In genomic region chr16:4202615-4203014, GRCh38 we compare ENCODE assay signal across 18 cellular contexts. TPM values are rescaled to one million over a fixed set of nuclear protein-coding genes. Genes with fewer than 3 reads are reported as not detected.
"Had no signal": no experiment of that assay in that cellular context is flagged by ENCODE, and none has a peak within 500 bp of the region (broad histone marks: within the 10 kb centered on the region; RNA-seq: fewer than 3 reads in every experiment).

No MANE protein-coding gene starts in this region.

- H3K9me3 ChIP-seq: colonic mucosa, esophagus muscularis mucosa, heart right ventricle, left lung, lower lobe of right lung, mucosa of descending colon had no signal

- ATAC-seq: foreskin keratinocyte, heart right ventricle, left cardiac atrium, left lung, left ventricle myocardium superior, lower lobe of right lung, mucosa of descending colon had no signal

- H3K27me3 ChIP-seq: colonic mucosa, esophagus muscularis mucosa, foreskin keratinocyte, heart right ventricle had no signal

- DNase-seq: colonic mucosa; cortex of kidney; effector CD8-positive, alpha-beta T cell; foreskin keratinocyte; glutamatergic neuron; head of caudate nucleus; heart right ventricle; hippocampal formation; left cardiac atrium; left lung; left ventricle myocardium superior; lower lobe of right lung; mesenchymal stem cell; mucosa of descending colon had no signal

- H3K4me1 ChIP-seq: colonic mucosa, foreskin keratinocyte had no signal

- H3K36me3 ChIP-seq: colonic mucosa, left lung, lower lobe of right lung had no signal

- H3K27ac ChIP-seq: colonic mucosa, esophagus muscularis mucosa, foreskin keratinocyte, heart right ventricle, left lung, lower lobe of right lung had no signal

- H3K4me3 ChIP-seq: colonic mucosa, esophagus muscularis mucosa, heart right ventricle, left lung, lower lobe of right lung, mucosa of descending colon had no signal

RNA-seq across cellular contexts. Expression of gene SRL, which starts 39.3 kb away (rescaled TPM):
- total RNA-seq: chondrocyte, epithelial cell of proximal tubule, foreskin keratinocyte, kidney epithelial cell had no signal
